In genomic region chr2:101751875-101752619, GRCh38 we compare ENCODE assay signal across 10 cellular contexts. TPM values are rescaled to one million over a fixed set of nuclear protein-coding genes. Genes with fewer than 3 reads are reported as not detected.
DNase-seq lines count a peak whose midpoint lies in the region; ATAC-seq and TF ChIP-seq lines count a peak whose summit lies in the region.
"Had no signal": no experiment of that assay in that cellular context is flagged by ENCODE, and none has a peak within 500 bp of the region (broad histone marks: within the 10 kb centered on the region; RNA-seq: fewer than 3 reads in every experiment).

No MANE protein-coding gene starts in this region.

- no peaks in the 10 kb centered on the region for H3K9me3 ChIP-seq in CD4-positive, alpha-beta memory T cell (ENCODE audit: control insufficient read depth in 1 of 2, low read length in 2 of 2)
- H3K9me3 ChIP-seq in IMR-90 (ENCODE audit: control insufficient read depth, insufficient read depth, low read length) = no peaks in the 10 kb centered on the region
- no peaks in the 10 kb centered on the region for H3K9me3 ChIP-seq in left ventricle myocardium inferior (replicated peaks)
- no peaks in the 10 kb centered on the region for H3K9me3 ChIP-seq in H9 (ENCODE audit: control insufficient read depth, low read depth, low read length)
- H3K9me3 ChIP-seq: upper lobe of left lung had no signal

- peak overlapping the region; percentile 29; the same call in 1 of the 2 replicates for H2BK120ac ChIP-seq in IMR-90 (ENCODE audit: low read depth, low read length)
- H2BK120ac ChIP-seq in H9 (ENCODE audit: low read depth, low read length, poor library complexity, severe bottlenecking) = no peak overlapping the region

- peaks cover 49 to 80% (median 67%) of the 10 kb centered on the region in 4 donors for H3K4me1 Mint-ChIP-seq in CD4-positive, alpha-beta memory T cell
- H3K4me1 Mint-ChIP-seq in H9 = peaks cover 49 to 53% of the 10 kb centered on the region in 2 experiments
- peaks cover 38% of the 10 kb centered on the region for H3K4me1 Mint-ChIP-seq in activated CD4-positive, alpha-beta memory T cell treated with anti-CD3 and anti-CD28 coated beads, Interleukin-2, amount 10 ng/mL, durations not matched to agents 7 days and 5 days

- no peak for TF ChIP-seq CTCF in IMR-90 (conservative IDR thresholded peaks at IDR 0.05; ENCODE audit: low read depth, low read length)
- TF ChIP-seq CTCF in left ventricle myocardium inferior (IDR thresholded peaks at IDR 0.05; ENCODE audit: borderline replicate concordance) = no peak
- TF ChIP-seq CTCF in H9 (conservative IDR thresholded peaks at IDR 0.05) = no peak

- no peak overlapping the region for H3K4me3 ChIP-seq in CD4-positive, alpha-beta memory T cell (ENCODE audit: low read length in 2 of 2)
- H3K4me3 ChIP-seq in IMR-90 (ENCODE audit: insufficient read depth, low read depth, low read length) (no peak overlapping the region), left ventricle myocardium inferior (no peak overlapping the region)
- H3K4me3 ChIP-seq: upper lobe of left lung had no signal

- no peaks in the 10 kb centered on the region for H3K23me2 ChIP-seq in H9 (ENCODE audit: insufficient read length, low read depth, low read length, poor library complexity, severe bottlenecking)

- TF ChIP-seq RAD21 in IMR-90 (IDR thresholded peaks at IDR 0.05; ENCODE audit: low read length) = no peak

- in situ Hi-C loops in IMR-90 (cut with MboI; ENCODE audit: low sequenced_read_pairs) = no loop called here

- POLR2A ChIA-PET in CD4-positive, alpha-beta memory T cell (lab: Charles Lee; ENCODE audit: partially characterized antibody) = interaction anchor here (0.8 to 2.0 kb wide), 3 partner anchors 34 to 55 kb away, joined by 3 to 6 read pairs (median 4); partner anchors contain the start of gene MAP4K4
- POLR2A ChIA-PET in IMR-90 (lab: Charles Lee; ENCODE audit: unreplicated experiment) = no interaction called here
- POLR2A ChIA-PET in activated CD4-positive, alpha-beta memory T cell treated with anti-CD3 and anti-CD28 coated beads, Interleukin-2, amount 10 ng/mL, durations not matched to agents 7 days and 5 days (lab: Charles Lee) = interaction anchor here (0.6 kb wide), 1 partner anchor 443 kb away, joined by 3 read pairs; no protein-coding TSS in a partner anchor

- H3K79me2 ChIP-seq in H9 (ENCODE audit: insufficient read depth, low read length) = peaks cover 38% of the 10 kb centered on the region

- H2BK5ac ChIP-seq in IMR-90 (ENCODE audit: low read depth, low read length, poor library complexity, severe bottlenecking) (no peak overlapping the region), H9 (ENCODE audit: insufficient read length, low read length) (no peak overlapping the region)

- H3K9ac ChIP-seq in IMR-90 (ENCODE audit: low read depth, low read length) (no peak overlapping the region), H9 (ENCODE audit: extremely low read depth, insufficient read length, low read length) (no peak overlapping the region)

- no peak for DNase-seq in CD4-positive, alpha-beta memory T cell
- DNase-seq in IMR-90 (no peak), left ventricle myocardium inferior (no peak), H9 (no peak)
- DNase-seq in activated CD8-positive, alpha-beta memory T cell treated with anti-CD3 and anti-CD28 coated beads, Interleukin-2, amount 50 U/mL, for 4 hours = no peak
- DNase-seq in activated CD4-positive, alpha-beta T cell treated with anti-CD3 and anti-CD28 coated beads, Interleukin-2, amount 50 U/mL, for 4 hours = no peak
- DNase-seq in activated CD4-positive, alpha-beta memory T cell treated with anti-CD3 and anti-CD28 coated beads, Interleukin-2, amount 10 ng/mL, durations not matched to agents 7 days and 5 days = no peak
- DNase-seq: activated CD4-positive, CD25-positive, alpha-beta regulatory T cell treated with anti-CD3 and anti-CD28 coated beads, Interleukin-2, amount 50 U/mL, for 72 hours; upper lobe of left lung had no signal

- H3K18ac ChIP-seq in IMR-90 (ENCODE audit: low read depth, low read length) = peak overlapping the region; percentile 3; the same call in 1 of the 2 replicates
- H3K18ac ChIP-seq in H9 (ENCODE audit: insufficient read length, low read depth, low read length) = no peak overlapping the region

- no CpG with 5 or more reads among the region's 3 CpGs for WGBS in IMR-90 (ENCODE audit: extremely low coverage in 2 of 2, insufficient read length in 1 of 2), 2 experiments
- no CpG with 5 or more reads among the region's 3 CpGs for WGBS in H9 (ENCODE audit: extremely low coverage, insufficient read length, low lambda C conversion rate)

- ATAC-seq in GM21526 (IDR thresholded peaks at IDR 0.05; ENCODE audit: low FRiP score, unreplicated experiment) (peak; percentile 77), IMR-90 (ENCODE audit: low read depth) (no peak)

- H2AK9ac ChIP-seq in IMR-90 (replicated peaks; ENCODE audit: low read depth, low read length, poor library complexity) = no peak overlapping the region

- peak overlapping the region; percentile 19; the same call in 1 of the 2 replicates for H3K23ac ChIP-seq in IMR-90 (ENCODE audit: low read depth, low read length)
- no peak overlapping the region for H3K23ac ChIP-seq in H9 (ENCODE audit: insufficient read length, low read depth, low read length)

- H4K91ac ChIP-seq in IMR-90 (ENCODE audit: insufficient read depth, low read depth, low read length) (no peak overlapping the region), H9 (ENCODE audit: insufficient read length, low read depth, low read length) (no peak overlapping the region)

- intact Hi-C loops in CD4-positive, alpha-beta memory T cell (cut with micrococcal nuclease) = no loop called here
- intact Hi-C loops in IMR-90 (cut with micrococcal nuclease) = loop anchor here (2.0 to 5.0 kb wide), 2 partner anchors 53 to 335 kb away; no protein-coding TSS in a partner anchor
- intact Hi-C loops in left ventricle myocardium inferior (cut with micrococcal nuclease) = no loop called here

- H2AFZ ChIP-seq in IMR-90 (replicated peaks; ENCODE audit: low read length, poor library complexity) (no peak overlapping the region), H9 (ENCODE audit: low read length) (no peak overlapping the region)

- H3K4me1 ChIP-seq in CD4-positive, alpha-beta memory T cell (ENCODE audit: insufficient read depth, low read length) = peaks cover 70% of the 10 kb centered on the region
- peaks cover 30% of the 10 kb centered on the region for H3K4me1 ChIP-seq in IMR-90 (ENCODE audit: control insufficient read depth, insufficient read depth, low read length)
- peaks cover 80% of the 10 kb centered on the region for H3K4me1 ChIP-seq in left ventricle myocardium inferior
- H3K4me1 ChIP-seq in H9 (ENCODE audit: insufficient read depth, low read length) = peaks cover 11% of the 10 kb centered on the region

- H3K4me3 Mint-ChIP-seq in CD4-positive, alpha-beta memory T cell = peak overlapping the region in 4 of 8 donors; percentile 6 to 34 (median 22)
- H3K4me3 Mint-ChIP-seq in H9 = no peak overlapping the region
- no peak overlapping the region for H3K4me3 Mint-ChIP-seq in activated CD4-positive, alpha-beta memory T cell treated with anti-CD3 and anti-CD28 coated beads, Interleukin-2, amount 10 ng/mL, durations not matched to agents 7 days and 5 days

- H3K14ac ChIP-seq in IMR-90 (replicated peaks; ENCODE audit: low read depth, low read length) (peak overlapping the region; percentile 79), H9 (ENCODE audit: insufficient read depth, low read length) (no peak overlapping the region)

- no TSS peak for BruUV-seq in IMR-90 (replicated peaks; lab: Mats Ljungman, UMichigan)

- H3K36me3 ChIP-seq in CD4-positive, alpha-beta memory T cell (ENCODE audit: insufficient read depth, low read length) = no peaks in the 10 kb centered on the region
- H3K36me3 ChIP-seq in IMR-90 (ENCODE audit: control insufficient read depth, insufficient read depth, low read length) (no peaks in the 10 kb centered on the region), left ventricle myocardium inferior (no peaks in the 10 kb centered on the region)
- H3K36me3 ChIP-seq: upper lobe of left lung had no signal

- H3K4me2 ChIP-seq in IMR-90 (ENCODE audit: low read depth, low read length) = peak overlapping the region; percentile 51
- no peak overlapping the region for H3K4me2 ChIP-seq in H9 (ENCODE audit: insufficient read depth, insufficient read length, low read length)

- H3K9me3 Mint-ChIP-seq in CD4-positive, alpha-beta memory T cell = no peaks in the 10 kb centered on the region
- H3K9me3 Mint-ChIP-seq in H9 = no peaks in the 10 kb centered on the region
- no peaks in the 10 kb centered on the region for H3K9me3 Mint-ChIP-seq in activated CD4-positive, alpha-beta memory T cell treated with anti-CD3 and anti-CD28 coated beads, Interleukin-2, amount 10 ng/mL, durations not matched to agents 7 days and 5 days

- no peak overlapping the region for H2BK12ac ChIP-seq in H9 (ENCODE audit: insufficient read length, low read depth, low read length)

- H3K79me1 ChIP-seq in IMR-90 (ENCODE audit: low read depth in 1 of 2, low read length in 2 of 2) (peaks cover 10 to 74% of the 10 kb centered on the region in 2 experiments), H9 (ENCODE audit: insufficient read depth, low read depth, low read length, poor library complexity, severe bottlenecking) (peaks cover 7% of the 10 kb centered on the region)

- H4K8ac ChIP-seq in IMR-90 (ENCODE audit: low read depth in 2 of 2, low read length in 2 of 2) (peak overlapping the region in 1 of 2 experiments; percentile 4; a peak in 1 of 4 replicates), H9 (replicated peaks; ENCODE audit: insufficient read length, low read depth, low read length) (no peak overlapping the region)

- dilution Hi-C loops in IMR-90 (cut with HindIII; ENCODE audit: low sequenced_read_pairs, unreplicated experiment) = no loop called here

- H3K27me3 ChIP-seq in CD4-positive, alpha-beta memory T cell (ENCODE audit: insufficient read depth, low read length) = no peaks in the 10 kb centered on the region
- H3K27me3 ChIP-seq in IMR-90 (ENCODE audit: control insufficient read depth, insufficient read depth, low read length) (no peaks in the 10 kb centered on the region), left ventricle myocardium inferior (ENCODE audit: low read depth) (no peaks in the 10 kb centered on the region), H9 (ENCODE audit: insufficient read depth, low read length) (no peaks in the 10 kb centered on the region)
- H3K27me3 ChIP-seq: upper lobe of left lung had no signal

- H3K9me1 ChIP-seq in IMR-90 (ENCODE audit: insufficient read depth, low read length) = peaks cover 41% of the 10 kb centered on the region

- no peaks in the 10 kb centered on the region for H3K27me3 Mint-ChIP-seq in CD4-positive, alpha-beta memory T cell
- H3K27me3 Mint-ChIP-seq in H9 (ENCODE audit: low read depth) = no peaks in the 10 kb centered on the region; the same call in 1 of the 2 replicates
- H3K27me3 Mint-ChIP-seq in activated CD4-positive, alpha-beta memory T cell treated with anti-CD3 and anti-CD28 coated beads, Interleukin-2, amount 10 ng/mL, durations not matched to agents 7 days and 5 days = no peaks in the 10 kb centered on the region

- CTCF ChIA-PET in CD4-positive, alpha-beta memory T cell (lab: Charles Lee; ENCODE audit: partially characterized antibody) = interaction anchor here (0.9 to 1.2 kb wide), 3 partner anchors 19 to 72 kb away, joined by 3 to 5 read pairs (median 3); no protein-coding TSS in a partner anchor
- CTCF ChIA-PET in IMR-90 (lab: Yijun Ruan, JAX) = interaction anchor here (0.9 kb wide), 1 partner anchor 79 kb away, joined by 3 read pairs; no protein-coding TSS in a partner anchor
- CTCF ChIA-PET in activated CD4-positive, alpha-beta memory T cell treated with anti-CD3 and anti-CD28 coated beads, Interleukin-2, amount 10 ng/mL, durations not matched to agents 7 days and 5 days (lab: Charles Lee) = no interaction called here

- H4K5ac ChIP-seq in IMR-90 (ENCODE audit: low read depth, low read length) = peak overlapping the region; percentile 7; the same call in 1 of the 2 replicates
- no peak overlapping the region for H4K5ac ChIP-seq in H9 (ENCODE audit: insufficient read length, low read depth, low read length)

- peak overlapping the region; percentile 53 for H3K4ac ChIP-seq in IMR-90 (ENCODE audit: low read depth, low read length)
- no peak overlapping the region for H3K4ac ChIP-seq in H9 (ENCODE audit: low read depth, low read length)

- peaks cover 69% of the 10 kb centered on the region for H4K20me1 ChIP-seq in IMR-90 (ENCODE audit: insufficient read depth, low read length)
- no peaks in the 10 kb centered on the region for H4K20me1 ChIP-seq in H9 (ENCODE audit: control insufficient read depth, insufficient read depth, insufficient read length)

- H3K27ac ChIP-seq in CD4-positive, alpha-beta memory T cell (ENCODE audit: low read depth, low read length) = no peak overlapping the region
- H3K27ac ChIP-seq in IMR-90 (ENCODE audit: insufficient read depth, low read length) (no peak overlapping the region), left ventricle myocardium inferior (replicated peaks) (peak overlapping the region; percentile 49), H9 (ENCODE audit: insufficient read length, low read depth, low read length) (no peak overlapping the region)

- H2BK15ac ChIP-seq in IMR-90 (ENCODE audit: low read depth, low read length) (peak overlapping the region; percentile 18; the same call in 1 of the 3 replicates), H9 (ENCODE audit: low read depth, low read length) (no peak overlapping the region)

- peaks cover 3 to 5% of the 10 kb centered on the region in 2 donors for H3K36me3 Mint-ChIP-seq in CD4-positive, alpha-beta memory T cell
- H3K36me3 Mint-ChIP-seq in H9 (ENCODE audit: insufficient read depth in 1 of 3, low read depth in 3 of 3) = peaks cover 3 to 8% (median 4%) of the 10 kb centered on the region in 3 experiments; a peak in 6 of 7 replicates
- peaks cover 10% of the 10 kb centered on the region for H3K36me3 Mint-ChIP-seq in activated CD4-positive, alpha-beta memory T cell treated with anti-CD3 and anti-CD28 coated beads, Interleukin-2, amount 10 ng/mL, durations not matched to agents 7 days and 5 days (ENCODE audit: low read depth)

- H2AK5ac ChIP-seq in IMR-90 (ENCODE audit: low read depth, low read length) (peak overlapping the region; percentile 84), H9 (ENCODE audit: insufficient read length, low read length) (no peak overlapping the region)

- H3K27ac Mint-ChIP-seq in CD4-positive, alpha-beta memory T cell = peak overlapping the region in 6 of 7 donors; percentile 16 to 43 (median 28)
- peak overlapping the region in 1 of 3 experiments; percentile 82; a peak in 2 of 7 replicates for H3K27ac Mint-ChIP-seq in H9
- no peak overlapping the region for H3K27ac Mint-ChIP-seq in activated CD4-positive, alpha-beta memory T cell treated with anti-CD3 and anti-CD28 coated beads, Interleukin-2, amount 10 ng/mL, durations not matched to agents 7 days and 5 days

- H3K56ac ChIP-seq in IMR-90 (ENCODE audit: extremely low read depth, insufficient read depth, low read length) (no peak overlapping the region), H9 (ENCODE audit: insufficient read length, low read depth, low read length) (no peak overlapping the region)

- H2BK20ac ChIP-seq in IMR-90 (ENCODE audit: low read depth, low read length) (peak overlapping the region; percentile 16; the same call in 1 of the 2 replicates), H9 (ENCODE audit: low read depth, low read length, poor library complexity, severe bottlenecking) (no peak overlapping the region)

- TF ChIP-seq POLR2A in IMR-90 (IDR thresholded peaks at IDR 0.05; ENCODE audit: low read depth, low read length) = no peak

- H3T11ph ChIP-seq in H9 (ENCODE audit: low read length) = no peak overlapping the region

RNA-seq across cellular contexts. Expression of gene MAP4K4, which starts 54.5 kb away (rescaled TPM):
- total RNA-seq in CD4-positive, alpha-beta memory T cell = 100 to 1,000 TPM; 105 to 114 TPM
- polyA plus RNA-seq in CD4-positive, alpha-beta memory T cell = 10 to 100 TPM in 1 of 2 donors, 1 to 10 TPM in 1; 2.4 to 18.9 TPM
- total RNA-seq in IMR-90 (2012; rRNA removed) (124 and 130 TPM in 2 replicates), left ventricle myocardium inferior (102 TPM), H9 (2021) (125 and 132 TPM in 2 replicates)
- polyA plus RNA-seq in IMR-90 (2012; rRNA removed) = 80.8 and 89.4 TPM in 2 replicates
- 39.5 and 39.9 TPM in 2 replicates for polyA plus RNA-seq in IMR-90 (2012; cell fraction: cytosol; rRNA removed)
- 90.5 and 219 TPM in 2 replicates for polyA plus RNA-seq in IMR-90 (2012; cell fraction: nucleus; rRNA removed; ENCODE audit: low replicate concordance)
- total RNA-seq in activated CD4-positive, alpha-beta memory T cell treated with anti-CD3 and anti-CD28 coated beads, Interleukin-2, amount 10 ng/mL, durations not matched to agents 7 days and 5 days = 10 to 100 TPM; 71.6 to 77.5 TPM
